ENCODE assay signal across 25 cellular contexts in genomic region chrX:129689881-129690280, GRCh38.
"Had no signal": no experiment of that assay in that cellular context is flagged by ENCODE, and none has a peak within 500 bp of the region (broad histone marks: within the 10 kb centered on the region; RNA-seq: fewer than 3 reads in every experiment).

No MANE protein-coding gene starts in this region.

- DNase-seq: activated CD4-positive, alpha-beta memory T cell treated with anti-CD3 and anti-CD28 coated beads, Interleukin-2, amount 10 ng/mL, durations not matched to agents 7 days and 5 days; activated CD4-positive, alpha-beta T cell treated with anti-CD3 and anti-CD28 coated beads for 36 hours; activated CD8-positive, alpha-beta memory T cell treated with anti-CD3 and anti-CD28 coated beads for 24 hours; activated CD8-positive, alpha-beta memory T cell treated with anti-CD3 and anti-CD28 coated beads, Interleukin-2, amount 10 ng/mL, durations not matched to agents 7 days and 5 days; activated CD8-positive, alpha-beta memory T cell treated with anti-CD3 and anti-CD28 coated beads, Interleukin-2, amount 50 U/mL, for 48 hours; activated effector memory CD4-positive, alpha-beta T cell treated with Interleukin-2 at 50 U/mL for 16 hours; activated naive CD4-positive, alpha-beta T cell treated with anti-CD3 and anti-CD28 coated beads, Interleukin-2, amount 10 ng/mL, durations not matched to agents 7 days and 5 days; activated naive CD8-positive, alpha-beta T cell treated with anti-CD3 and anti-CD28 coated beads, Interleukin-2, amount 50 U/mL, for 24 hours; activated T-cell treated with anti-CD3 and anti-CD28 coated beads, Interleukin-2, amount 50 U/mL, for 48 hours; anterior cingulate cortex; caudate nucleus; cerebellar nuclear complex; NCI-H1105; NCI-H1417 treated with DMSO at 0.1 percent for 48 hours; NCI-H1694; NCI-H1930; NCI-H2081 treated with DMSO at 0.1 percent for 48 hours; NCI-H345; NCI-H524 treated with DMSO at 0.1 percent for 48 hours; SHP77 treated with DMSO at 0.1 percent for 48 hours; SK-N-SH had no signal

- H3K9ac ChIP-seq: SK-N-SH had no signal

- H3K27me3 ChIP-seq: SJSA1 had no signal

- H3K4me1 ChIP-seq: SJSA1 had no signal

- H3K27ac ChIP-seq: SJSA1 had no signal

- H3K9me3 ChIP-seq: SJSA1, SK-N-SH had no signal

- ATAC-seq: activated CD4-positive, alpha-beta T cell treated with anti-CD3 and anti-CD28 coated beads for 36 hours; activated CD4-positive, CD25-positive, alpha-beta regulatory T cell treated with anti-CD3 and anti-CD28 coated beads, Interleukin-2, amount 50 U/mL, for 24 hours; activated CD8-positive, alpha-beta memory T cell treated with anti-CD3 and anti-CD28 coated beads, Interleukin-2, amount 10 ng/mL, durations not matched to agents 7 days and 5 days; activated naive CD8-positive, alpha-beta T cell treated with anti-CD3 and anti-CD28 coated beads, Interleukin-2, amount 50 U/mL, for 24 hours; Panc1; WTC11 had no signal

- H3K36me3 ChIP-seq: SJSA1 had no signal

- H3K4me2 ChIP-seq: SK-N-SH had no signal

- H3K4me3 ChIP-seq: SJSA1 had no signal
